Comparison of ENCODE assay signal across 29 cellular contexts in the genomic region with DNA sequence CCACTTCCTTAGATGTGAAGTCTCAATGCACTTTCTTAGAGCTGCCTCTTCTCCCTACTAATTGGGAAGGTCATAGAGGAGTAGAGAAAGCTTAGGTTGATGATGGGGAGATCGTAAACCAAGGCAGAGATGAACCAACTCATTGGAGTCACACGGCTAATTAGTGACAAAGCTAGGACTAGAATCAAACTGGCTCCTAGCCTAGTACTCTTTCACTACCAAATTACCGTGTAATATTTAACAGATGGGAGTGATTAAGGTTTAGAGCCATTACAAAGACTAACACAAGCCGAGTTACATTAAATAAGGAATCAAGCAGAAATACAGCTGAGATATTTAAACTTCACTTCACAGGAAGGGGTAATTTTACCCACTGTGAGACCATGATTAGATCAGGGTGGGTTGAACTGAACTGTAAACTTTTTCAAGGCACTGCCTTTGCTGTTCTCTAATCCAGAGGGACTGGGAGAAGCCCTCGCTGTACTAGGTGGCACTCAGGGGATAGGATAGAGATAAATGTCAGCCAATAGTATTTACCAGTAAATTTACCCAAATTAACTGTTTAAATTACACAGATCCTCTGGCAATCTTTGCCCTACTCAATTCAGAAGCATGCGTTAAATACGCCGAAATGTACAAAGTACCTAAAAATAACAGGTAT.
A peak's percentile ranks its signal among the peaks of the same experiment; 100 is the strongest.
DNase-seq lines count a peak whose midpoint lies in the region; ATAC-seq, FAIRE-seq and TF ChIP-seq lines count a peak whose summit lies in the region.
"Had no signal": no experiment of that assay in that cellular context is flagged by ENCODE, and none has a peak within 500 bp of the region (broad histone marks: within the 10 kb centered on the region; RNA-seq: fewer than 3 reads in every experiment).

No MANE protein-coding gene starts in this region.

- peaks cover 7% of the 10 kb centered on the region for H3K4me1 Mint-ChIP-seq in astrocyte (ENCODE audit: low read depth, unreplicated experiment)
- H3K4me1 Mint-ChIP-seq: activated naive CD4-positive, alpha-beta T cell treated with anti-CD3 and anti-CD28 coated beads, Interleukin-2, amount 50 U/mL, for 24 hours; CD4-positive, alpha-beta memory T cell; endodermal cell; naive B cell had no signal

- intact Hi-C loops in mucosa of descending colon (cut with DNase I, micrococcal nuclease): no loop called here
- intact Hi-C loops in posterior vena cava (cut with DNase I): no loop called here

- H3K18ac ChIP-seq in trophoblast cell (ENCODE audit: low read length): no peak overlapping the region

- H3K9me3 Mint-ChIP-seq in astrocyte (ENCODE audit: unreplicated experiment): peaks cover 12% of the 10 kb centered on the region

- no peak overlapping the region for H3K27ac ChIP-seq in astrocyte (ENCODE audit: low read depth, low read length)
- H3K27ac ChIP-seq in trophoblast cell (ENCODE audit: low read depth, low read length): no peak overlapping the region
- H3K27ac ChIP-seq: left ventricle myocardium inferior, stomach, thyroid gland had no signal

- H2BK5ac ChIP-seq in trophoblast cell (ENCODE audit: low read depth, low read length, poor library complexity): no peak overlapping the region

- H3K79me2 ChIP-seq in astrocyte (ENCODE audit: insufficient read depth, low read length): no peaks in the 10 kb centered on the region
- no peaks in the 10 kb centered on the region for H3K79me2 ChIP-seq in trophoblast cell (ENCODE audit: control insufficient read depth, insufficient read depth, low read length, poor library complexity)

- no peaks in the 10 kb centered on the region for H4K20me1 ChIP-seq in astrocyte (ENCODE audit: insufficient read depth, low read length)

- H3K79me1 ChIP-seq in trophoblast cell (ENCODE audit: low read length): no peaks in the 10 kb centered on the region

- ATAC-seq in mucosa of descending colon (peak; percentile 86), GM21447 (IDR thresholded peaks at IDR 0.05; ENCODE audit: unreplicated experiment) (no peak)
- ATAC-seq: activated CD8-positive, alpha-beta T cell treated with anti-CD3 and anti-CD28 coated beads for 36 hours; esophagus mucosa had no signal

- H3K4ac ChIP-seq in trophoblast cell (ENCODE audit: low read depth, low read length): no peak overlapping the region

- FAIRE-seq in astrocyte (lab: Jason Lieb, UNC): peak; percentile 9
- FAIRE-seq: GM19239 had no signal

- H2AFZ ChIP-seq in astrocyte (ENCODE audit: low read depth, low read length): no peak overlapping the region
- no peak overlapping the region for H2AFZ ChIP-seq in trophoblast cell (ENCODE audit: insufficient read depth, low read length, poor library complexity)

- H3K27ac Mint-ChIP-seq in astrocyte (ENCODE audit: unreplicated experiment): no peak overlapping the region
- H3K27ac Mint-ChIP-seq: activated CD8-positive, alpha-beta T cell treated with anti-CD3 and anti-CD28 coated beads for 36 hours; activated naive CD4-positive, alpha-beta T cell treated with anti-CD3 and anti-CD28 coated beads, Interleukin-2, amount 50 U/mL, for 24 hours; activated T-helper 2 cell treated with anti-CD3 and anti-CD28 coated beads, Interferon-gamma antibody, Interleukin-2, Interleukin-4, amounts not matched to agents 10 μg/mL and 5 μg/mL and 100 μg/mL, durations not matched to agents 14 hours and 24 hours and 36 hours; CD4-positive, alpha-beta memory T cell; endodermal cell; naive B cell had no signal

- H3K36me3 Mint-ChIP-seq in astrocyte (ENCODE audit: low read depth, unreplicated experiment): no peaks in the 10 kb centered on the region

- H3K36me3 ChIP-seq in astrocyte (ENCODE audit: insufficient read depth, low read length) (no peaks in the 10 kb centered on the region), mucosa of descending colon (ENCODE audit: low read depth) (no peaks in the 10 kb centered on the region), trophoblast cell (ENCODE audit: control insufficient read depth in 1 of 2, insufficient read depth in 2 of 2, low read length in 2 of 2) (no peaks in the 10 kb centered on the region)
- H3K36me3 ChIP-seq: left ventricle myocardium inferior, stomach, thyroid gland had no signal

- no peak for TF ChIP-seq CTCF in astrocyte (IDR thresholded peaks at IDR 0.05; ENCODE audit: insufficient read depth, low read depth, low read length)
- no peak for TF ChIP-seq CTCF in mucosa of descending colon (IDR thresholded peaks at IDR 0.05)

- no peak overlapping the region for H3K4me3 Mint-ChIP-seq in astrocyte (ENCODE audit: unreplicated experiment)
- H3K4me3 Mint-ChIP-seq: activated CD8-positive, alpha-beta T cell treated with anti-CD3 and anti-CD28 coated beads for 36 hours; activated naive CD4-positive, alpha-beta T cell treated with anti-CD3 and anti-CD28 coated beads, Interleukin-2, amount 50 U/mL, for 24 hours; CD4-positive, alpha-beta memory T cell; endodermal cell; naive B cell had no signal

- peak; percentile 79 for DNase-seq in EH (ENCODE audit: low read depth)
- DNase-seq in M059J (ENCODE audit: low read depth): peak; percentile 23
- DNase-seq in astrocyte (ENCODE audit: low read depth): no peak
- no peak for DNase-seq in mucosa of descending colon
- DNase-seq in posterior vena cava (ENCODE audit: low spot score): no peak
- DNase-seq in retina: no peak
- no peak for DNase-seq in trophoblast cell
- DNase-seq: activated CD8-positive, alpha-beta T cell treated with anti-CD3 and anti-CD28 coated beads for 36 hours; AML-193; anterior cingulate cortex; caudate nucleus; CD4-positive, alpha-beta memory T cell; cortex of kidney; DMS153; endodermal cell; HCEC 1CT; KG1; left ventricle myocardium inferior; naive B cell; NCI-H1436 treated with DMSO at 0.1 percent for 48 hours; stimulated activated CD8-positive, alpha-beta memory T cell treated with anti-CD3 and anti-CD28 coated beads, Interleukin-4, amount 100 ng/mL, for 48 hours; stomach; thyroid gland had no signal

- H3K9ac ChIP-seq in astrocyte (ENCODE audit: low read length) (no peak overlapping the region), trophoblast cell (ENCODE audit: low read length) (no peak overlapping the region)

- no peak overlapping the region for H4K91ac ChIP-seq in trophoblast cell (ENCODE audit: low read depth, low read length)

- H3K27me3 ChIP-seq in astrocyte (ENCODE audit: insufficient read depth, low read length) (no peaks in the 10 kb centered on the region), trophoblast cell (ENCODE audit: insufficient read depth, low read length) (no peaks in the 10 kb centered on the region)
- H3K27me3 ChIP-seq: stomach, thyroid gland had no signal

- no peak overlapping the region for H2BK12ac ChIP-seq in trophoblast cell (ENCODE audit: low read length)

- no peak overlapping the region for H3K23ac ChIP-seq in trophoblast cell (ENCODE audit: low read length)

- H4K12ac ChIP-seq in trophoblast cell (ENCODE audit: low read depth, low read length): no peak overlapping the region

- no peaks in the 10 kb centered on the region for H3K27me3 Mint-ChIP-seq in astrocyte (ENCODE audit: low read depth, unreplicated experiment)

- no peaks in the 10 kb centered on the region for H3K9me3 ChIP-seq in astrocyte (ENCODE audit: insufficient read depth, low read depth, low read length)
- H3K9me3 ChIP-seq in mucosa of descending colon: no peaks in the 10 kb centered on the region
- H3K9me3 ChIP-seq in trophoblast cell (ENCODE audit: insufficient read depth, low read depth, low read length): peaks cover 2% of the 10 kb centered on the region
- H3K9me3 ChIP-seq: thyroid gland had no signal

- no peak overlapping the region for H3K14ac ChIP-seq in trophoblast cell (ENCODE audit: low read length)

- H3K4me1 ChIP-seq in astrocyte (ENCODE audit: insufficient read depth, low read length): peaks cover 14% of the 10 kb centered on the region
- no peaks in the 10 kb centered on the region for H3K4me1 ChIP-seq in mucosa of descending colon (ENCODE audit: low read depth)
- H3K4me1 ChIP-seq in trophoblast cell (ENCODE audit: control insufficient read depth in 1 of 2, insufficient read depth in 2 of 2, low read length in 2 of 2): no peaks in the 10 kb centered on the region
- H3K4me1 ChIP-seq: thyroid gland had no signal

- H3K4me3 ChIP-seq in astrocyte (ENCODE audit: insufficient read depth, low read depth, low read length): no peak overlapping the region
- no peak overlapping the region for H3K4me3 ChIP-seq in mucosa of descending colon
- H3K4me3 ChIP-seq in trophoblast cell (ENCODE audit: low read depth, low read length): no peak overlapping the region
- H3K4me3 ChIP-seq: left ventricle myocardium inferior, skin epidermis, stomach, thyroid gland had no signal

- WGBS in trophoblast cell (ENCODE audit: extremely low coverage, insufficient coverage, insufficient read length): no CpG with 5 or more reads among the region's 8 CpGs

- H3K4me2 ChIP-seq in astrocyte (ENCODE audit: low read length) (no peak overlapping the region), trophoblast cell (ENCODE audit: low read length) (no peak overlapping the region)

- no peak overlapping the region for H2AK5ac ChIP-seq in trophoblast cell (ENCODE audit: low read length)

- no peak overlapping the region for H4K8ac ChIP-seq in trophoblast cell (ENCODE audit: low read depth, low read length)

- H2BK120ac ChIP-seq in trophoblast cell (ENCODE audit: insufficient read depth, low read length, poor library complexity): no peak overlapping the region

Comparison
In these comparisons a context has a peak if more than half of its experiments do, and no peak if none do; other contexts are left out.
1. DNase-seq: peak in EH (single experiment) and M059J (single experiment); none in astrocyte (single experiment), mucosa of descending colon (0 of 3), posterior vena cava (single experiment), retina (single experiment) and trophoblast cell (0 of 2).